Comparison of ENCODE assay signal across 19 cellular contexts in genomic region chr11:134471341-134472187, GRCh38. TPM values are rescaled to one million over a fixed set of nuclear protein-coding genes. Genes with fewer than 3 reads are reported as not detected.
DNase-seq lines count a peak whose midpoint lies in the region; ATAC-seq and TF ChIP-seq lines count a peak whose summit lies in the region.
"Had no signal": no experiment of that assay in that cellular context is flagged by ENCODE, and none has a peak within 500 bp of the region (broad histone marks: within the 10 kb centered on the region; RNA-seq: fewer than 3 reads in every experiment).

No MANE protein-coding gene starts in this region.

- no peaks in the 10 kb centered on the region for H3K36me3 ChIP-seq in BLaER1
- H3K36me3 ChIP-seq in neuronal stem cell (replicated peaks in 1 of 2; ENCODE audit: control insufficient read depth in 2 of 2, insufficient read depth in 2 of 2, low read length in 2 of 2), result no peaks in the 10 kb centered on the region
- H3K36me3 ChIP-seq in A673 (ENCODE audit: insufficient read depth, low read length, poor library complexity, severe bottlenecking), result no peaks in the 10 kb centered on the region
- H3K36me3 ChIP-seq: tibial nerve had no signal

- H3K79me1 ChIP-seq in neuronal stem cell (ENCODE audit: low read depth, low read length), result no peaks in the 10 kb centered on the region

- DNase-seq in NCI-H1417 (lab: John Stamatoyannopoulos, UW), result peak in 2 of 3 experiments; percentile 37 to 64
- no peak for DNase-seq in neuronal stem cell (ENCODE audit: low spot score)
- no peak for DNase-seq in A673 (ENCODE audit: low spot score)
- no peak for DNase-seq in RPMI8226
- no peak for DNase-seq in NCI-H2171 treated with DMSO at 0.1 percent for 48 hours (lab: John Stamatoyannopoulos, UW)
- DNase-seq: activated CD4-positive, alpha-beta T cell treated with anti-CD3 and anti-CD28 coated beads, Interleukin-2, amount 10 ng/mL, durations not matched to agents 7 days and 5 days; Karpas-422; naive thymus-derived CD4-positive, alpha-beta T cell; NCI-H510A treated with DMSO at 0.1 percent for 48 hours; PC-3; SHP77 treated with DMSO at 0.1 percent for 48 hours; stimulated activated naive CD4-positive, alpha-beta T cell; T-helper 1 cell had no signal

- TF ChIP-seq CTCF in A673 (conservative IDR thresholded peaks at IDR 0.05; ENCODE audit: low read depth, low read length), result no peak

- H2BK120ac ChIP-seq in neuronal stem cell (ENCODE audit: low read depth, low read length), result no peak overlapping the region

- POLR2A ChIA-PET in A673 (lab: Charles Lee; ENCODE audit: low non-redundant PET), result no interaction called here

- peak overlapping the region; percentile 55 for H3K4me3 ChIP-seq in BLaER1
- no peak overlapping the region for H3K4me3 ChIP-seq in neuronal stem cell (ENCODE audit: low read length in 2 of 2)
- no peak overlapping the region for H3K4me3 ChIP-seq in A673 (ENCODE audit: low read depth, low read length, poor library complexity, severe bottlenecking)
- H3K4me3 ChIP-seq: tibial nerve had no signal

- no peak overlapping the region for H2AK5ac ChIP-seq in neuronal stem cell (ENCODE audit: low read depth, low read length)

- no peak overlapping the region for H2AFZ ChIP-seq in neuronal stem cell (ENCODE audit: low read length)
- H2AFZ ChIP-seq: parathyroid adenoma had no signal

- WGBS in neuronal stem cell (ENCODE audit: extremely low coverage in 2 of 2, insufficient read length in 2 of 2, insufficient replicate concordance in 1 of 2), 2 donors, result no CpG with 5 or more reads among the region's 27 CpGs

- ATAC-seq in GM18907 (IDR thresholded peaks at IDR 0.05; ENCODE audit: unreplicated experiment), result no peak
- ATAC-seq: HCT116; naive thymus-derived CD4-positive, alpha-beta T cell; PC-3 had no signal

- H3K27ac ChIP-seq in BLaER1 (no peak overlapping the region), cingulate gyrus (ENCODE audit: low read depth, low read length) (peak overlapping the region; percentile 60), neuronal stem cell (replicated peaks; ENCODE audit: low read length) (no peak overlapping the region), A673 (ENCODE audit: low read depth, low read length, poor library complexity, severe bottlenecking) (no peak overlapping the region)
- H3K27ac ChIP-seq: parathyroid adenoma, tibial nerve had no signal

- H2BK15ac ChIP-seq in neuronal stem cell (ENCODE audit: low read length), result no peak overlapping the region

- H3K4ac ChIP-seq in neuronal stem cell (ENCODE audit: low read length), result no peak overlapping the region

- BruUV-seq in A673 (replicated peaks; lab: Mats Ljungman, UMichigan), result no TSS peak

- CTCF ChIA-PET in A673 (lab: Charles Lee), result no interaction called here

- peaks cover 6% of the 10 kb centered on the region; the same call in 1 of the 2 replicates for H4K20me1 ChIP-seq in BLaER1

- intact Hi-C loops in A673 (cut with micrococcal nuclease; ENCODE audit: unreplicated experiment), result no loop called here

- H3K27me3 ChIP-seq in BLaER1 (no peaks in the 10 kb centered on the region), neuronal stem cell (ENCODE audit: control insufficient read depth in 3 of 3, insufficient read depth in 3 of 3, low read depth in 1 of 3, low read length in 3 of 3) (peaks cover 0 to 11% (median 0%) of the 10 kb centered on the region in 3 experiments), A673 (replicated peaks; ENCODE audit: insufficient read depth, low read depth, low read length, poor library complexity) (peaks cover 28% of the 10 kb centered on the region)

- H3K9me3 ChIP-seq in BLaER1 (no peaks in the 10 kb centered on the region), neuronal stem cell (replicated peaks in 1 of 2; ENCODE audit: control insufficient read depth in 2 of 2, insufficient read depth in 1 of 2, low read depth in 1 of 2, low read length in 2 of 2) (peaks cover 0 to 2% of the 10 kb centered on the region in 2 donors), A673 (ENCODE audit: low read depth, low read length, poor library complexity, severe bottlenecking) (no peaks in the 10 kb centered on the region)
- H3K9me3 ChIP-seq: tibial nerve had no signal

- H3K14ac ChIP-seq in neuronal stem cell (ENCODE audit: low read length), result no peak overlapping the region

- no peak overlapping the region; the same call in 1 of the 2 replicates for H3K9ac ChIP-seq in BLaER1
- H3K9ac ChIP-seq in neuronal stem cell (ENCODE audit: low read depth, low read length, poor library complexity), result no peak overlapping the region
- H3K9ac ChIP-seq: parathyroid adenoma had no signal

- H3K23ac ChIP-seq in neuronal stem cell (ENCODE audit: low read depth, low read length, poor library complexity), result peak overlapping the region; percentile 48

- H2BK12ac ChIP-seq in neuronal stem cell (ENCODE audit: low read length), result no peak overlapping the region

- H2BK5ac ChIP-seq in neuronal stem cell (ENCODE audit: low read length), result peak overlapping the region; percentile 70

- H3K4me2 ChIP-seq in BLaER1 (peak overlapping the region; percentile 81), neuronal stem cell (ENCODE audit: insufficient read depth, low read length, poor library complexity, severe bottlenecking) (no peak overlapping the region)

- no peak overlapping the region for H3K18ac ChIP-seq in neuronal stem cell (ENCODE audit: low read length)

- H4K91ac ChIP-seq in neuronal stem cell (ENCODE audit: low read depth, low read length, poor library complexity), result no peak overlapping the region

- no peak overlapping the region for H4K8ac ChIP-seq in neuronal stem cell (ENCODE audit: low read depth, low read length)

- peaks cover 39% of the 10 kb centered on the region for H3K4me1 ChIP-seq in BLaER1
- no peaks in the 10 kb centered on the region for H3K4me1 ChIP-seq in neuronal stem cell (ENCODE audit: control insufficient read depth in 2 of 2, insufficient read depth in 1 of 2, low read depth in 1 of 2, low read length in 2 of 2)
- H3K4me1 ChIP-seq in A673 (ENCODE audit: insufficient read depth, low read length, poor library complexity, severe bottlenecking), result peaks cover 1% of the 10 kb centered on the region
- H3K4me1 ChIP-seq: parathyroid adenoma, tibial nerve had no signal

RNA-seq across cellular contexts. Expression of gene B3GAT1, which starts 59.5 kb away (rescaled TPM):
- polyA plus RNA-seq in neuronal stem cell (2013, experiment 1 of 2), result 27.4 TPM
- polyA plus RNA-seq in neuronal stem cell (2013, experiment 2 of 2), result 27.2 TPM
- total RNA-seq in A673 (2021), result 3.7 and 5.5 TPM in 2 replicates
- total RNA-seq: PC-3 had no signal
- polyA plus RNA-seq: naive thymus-derived CD4-positive, alpha-beta T cell had no signal

Comparison
In these comparisons a context has a peak if more than half of its experiments do, and no peak if none do; other contexts are left out.
1. DNase-seq: peak in NCI-H1417 (2 of 3); none in neuronal stem cell (single experiment), A673 (single experiment), RPMI8226 (single experiment) and NCI-H2171 treated with DMSO at 0.1 percent for 48 hours (single experiment).